10 cellular contexts compared by ENCODE assay signal in genomic region chr4:168421671-168422070, GRCh38. TPM values are rescaled to one million over a fixed set of nuclear protein-coding genes. Genes with fewer than 3 reads are reported as not detected.
DNase-seq lines count a peak whose midpoint lies in the region; ATAC-seq and TF ChIP-seq lines count a peak whose summit lies in the region.
"Had no signal": no experiment of that assay in that cellular context is flagged by ENCODE, and none has a peak within 500 bp of the region (broad histone marks: within the 10 kb centered on the region; RNA-seq: fewer than 3 reads in every experiment).

No MANE protein-coding gene starts in this region.

- H3K36me3 Mint-ChIP-seq in activated naive CD4-positive, alpha-beta T cell treated with anti-CD3 and anti-CD28 coated beads, Interleukin-2, amount 50 U/mL, for 24 hours: peaks cover 34% of the 10 kb centered on the region
- H3K36me3 Mint-ChIP-seq in stimulated activated naive CD8-positive, alpha-beta T cell treated with anti-CD3 and anti-CD28 coated beads, Interleukin-15, Interleukin-2, amounts not matched to agents 100 ng/mL and 50 ng/mL, for 24 hours (ENCODE audit: low read depth): peaks cover 62% of the 10 kb centered on the region

- H3K4me3 ChIP-seq in fibroblast of lung (replicated peaks in 1 of 4; ENCODE audit: control extremely low read depth in 1 of 4, insufficient read depth in 1 of 4, low read depth in 3 of 4, low read length in 4 of 4) (no peak overlapping the region), uterus (no peak overlapping the region)

- no peak for DNase-seq in activated naive CD4-positive, alpha-beta T cell (lab: John Stamatoyannopoulos, UW)
- DNase-seq in RWPE1 (ENCODE audit: low spot score) (peak; percentile 54), fibroblast of lung (ENCODE audit: low read depth in 2 of 2) (peak; percentile 4 to 62), uterus (no peak)
- DNase-seq: cerebellar nuclear complex had no signal

- H3K9me3 Mint-ChIP-seq in activated naive CD4-positive, alpha-beta T cell treated with anti-CD3 and anti-CD28 coated beads, Interleukin-2, amount 50 U/mL, for 24 hours: no peaks in the 10 kb centered on the region
- no peaks in the 10 kb centered on the region for H3K9me3 Mint-ChIP-seq in stimulated activated naive CD8-positive, alpha-beta T cell treated with anti-CD3 and anti-CD28 coated beads, Interleukin-15, Interleukin-2, amounts not matched to agents 100 ng/mL and 50 ng/mL, for 24 hours

- H3K9me3 ChIP-seq in fibroblast of lung (ENCODE audit: control insufficient read depth, insufficient read depth, low read depth, low read length): no peaks in the 10 kb centered on the region
- no peaks in the 10 kb centered on the region for H3K9me3 ChIP-seq in uterus

- TF ChIP-seq CTCF in RWPE1 (conservative IDR thresholded peaks at IDR 0.05; ENCODE audit: low read depth) (no peak), fibroblast of lung (conservative IDR thresholded peaks at IDR 0.05 in 1 of 2, IDR thresholded peaks at IDR 0.05 in 1 of 2; ENCODE audit: low read depth in 1 of 2, low read length in 2 of 2) (no peak), uterus (IDR thresholded peaks at IDR 0.05) (no peak)

- H3K4me2 ChIP-seq in fibroblast of lung (ENCODE audit: extremely low read depth, insufficient read depth, low read length): no peak overlapping the region

- no peaks in the 10 kb centered on the region for H3K27me3 ChIP-seq in fibroblast of lung (ENCODE audit: control insufficient read depth, insufficient read depth, low read length)
- no peaks in the 10 kb centered on the region for H3K27me3 ChIP-seq in uterus

- H2AFZ ChIP-seq in fibroblast of lung (ENCODE audit: low read length): no peak overlapping the region

- no peaks in the 10 kb centered on the region for H3K27me3 Mint-ChIP-seq in activated naive CD4-positive, alpha-beta T cell treated with anti-CD3 and anti-CD28 coated beads, Interleukin-2, amount 50 U/mL, for 24 hours
- H3K27me3 Mint-ChIP-seq in stimulated activated naive CD8-positive, alpha-beta T cell treated with anti-CD3 and anti-CD28 coated beads, Interleukin-15, Interleukin-2, amounts not matched to agents 100 ng/mL and 50 ng/mL, for 24 hours: no peaks in the 10 kb centered on the region
- H3K27me3 Mint-ChIP-seq: B cell had no signal

- POLR2A ChIA-PET in RWPE1 (lab: Yijun Ruan, JAX; ENCODE audit: low non-redundant PET): no interaction called here

- no peak for ATAC-seq in GM18520 (IDR thresholded peaks at IDR 0.05; ENCODE audit: unreplicated experiment)
- no peak for ATAC-seq in GM21619 (IDR thresholded peaks at IDR 0.05; ENCODE audit: unreplicated experiment)

- no peaks in the 10 kb centered on the region for H4K20me1 ChIP-seq in fibroblast of lung (ENCODE audit: control insufficient read depth, extremely low read depth, insufficient read depth, low read length)

- no peak overlapping the region for H3K9ac ChIP-seq in fibroblast of lung (ENCODE audit: insufficient read depth, low read length)

- CTCF ChIA-PET in RWPE1 (lab: Yijun Ruan, JAX): no interaction called here

- no peak overlapping the region for H3K4me3 Mint-ChIP-seq in activated naive CD4-positive, alpha-beta T cell treated with anti-CD3 and anti-CD28 coated beads, Interleukin-2, amount 50 U/mL, for 24 hours
- peak overlapping the region; percentile 53 for H3K4me3 Mint-ChIP-seq in stimulated activated naive CD8-positive, alpha-beta T cell treated with anti-CD3 and anti-CD28 coated beads, Interleukin-15, Interleukin-2, amounts not matched to agents 100 ng/mL and 50 ng/mL, for 24 hours
- H3K4me3 Mint-ChIP-seq: B cell had no signal

- peak overlapping the region; percentile 14 for H3K27ac Mint-ChIP-seq in activated naive CD4-positive, alpha-beta T cell treated with anti-CD3 and anti-CD28 coated beads, Interleukin-2, amount 50 U/mL, for 24 hours
- H3K27ac Mint-ChIP-seq in stimulated activated naive CD8-positive, alpha-beta T cell treated with anti-CD3 and anti-CD28 coated beads, Interleukin-15, Interleukin-2, amounts not matched to agents 100 ng/mL and 50 ng/mL, for 24 hours: peak overlapping the region; percentile 69
- H3K27ac Mint-ChIP-seq: B cell had no signal

- H3K4me1 ChIP-seq in fibroblast of lung (ENCODE audit: control insufficient read depth, extremely low read depth, insufficient read depth, low read length) (no peaks in the 10 kb centered on the region), uterus (no peaks in the 10 kb centered on the region)

- H3K79me2 ChIP-seq in fibroblast of lung (ENCODE audit: control insufficient read depth, insufficient read depth, low read length): no peaks in the 10 kb centered on the region

- H3K36me3 ChIP-seq in fibroblast of lung (ENCODE audit: control insufficient read depth, insufficient read depth, low read length) (peaks cover 3% of the 10 kb centered on the region), uterus (no peaks in the 10 kb centered on the region)

- no peak overlapping the region for H3K27ac ChIP-seq in RWPE1
- H3K27ac ChIP-seq in fibroblast of lung (ENCODE audit: insufficient read depth, low read length): no peak overlapping the region
- H3K27ac ChIP-seq in uterus: no peak overlapping the region

- H3K4me1 Mint-ChIP-seq in activated naive CD4-positive, alpha-beta T cell treated with anti-CD3 and anti-CD28 coated beads, Interleukin-2, amount 50 U/mL, for 24 hours: peaks cover 10% of the 10 kb centered on the region
- peaks cover 11% of the 10 kb centered on the region for H3K4me1 Mint-ChIP-seq in stimulated activated naive CD8-positive, alpha-beta T cell treated with anti-CD3 and anti-CD28 coated beads, Interleukin-15, Interleukin-2, amounts not matched to agents 100 ng/mL and 50 ng/mL, for 24 hours (ENCODE audit: low read depth)
- H3K4me1 Mint-ChIP-seq: B cell had no signal

- no peak for TF ChIP-seq POLR2A in uterus (IDR thresholded peaks at IDR 0.05)

- intact Hi-C loops in uterus (cut with DNase I; ENCODE audit: low total_unique reads): no loop called here

RNA-seq across cellular contexts. Expression of gene DDX60L, which starts 58.6 kb away (rescaled TPM):
- 15.7 and 29.1 TPM in 2 replicates for total RNA-seq in fibroblast of lung
- polyA plus RNA-seq in fibroblast of lung: 11.2 and 15.6 TPM in 2 replicates
- 6.0 and 8.5 TPM in 2 replicates for polyA plus RNA-seq in fibroblast of lung (2012)
- 5.7 and 7.6 TPM in 2 replicates for polyA minus RNA-seq in fibroblast of lung (ENCODE audit: low replicate concordance)
- total RNA-seq in uterus: 10 to 100 TPM; 26.7 to 56.2 (median 34.4) TPM

Comparison
In these comparisons a context has a peak if more than half of its experiments do, and no peak if none do; other contexts are left out.
1. DNase-seq: peak in RWPE1 (single experiment) and fibroblast of lung (2 of 2); none in activated naive CD4-positive, alpha-beta T cell (0 of 4) and uterus (0 of 2).